Comparison of ENCODE assay signal across 13 cellular contexts in genomic region chr13:114097504-114097892, GRCh38. TPM values are rescaled to one million over a fixed set of nuclear protein-coding genes. Genes with fewer than 3 reads are reported as not detected.
DNase-seq lines count a peak whose midpoint lies in the region; ATAC-seq and TF ChIP-seq lines count a peak whose summit lies in the region.
"Had no signal": no experiment of that assay in that cellular context is flagged by ENCODE, and none has a peak within 500 bp of the region (broad histone marks: within the 10 kb centered on the region; RNA-seq: fewer than 3 reads in every experiment).

No MANE protein-coding gene starts in this region.

- peaks cover 20% of the 10 kb centered on the region for H3K4me1 ChIP-seq in SJCRH30
- peaks cover 4 to 7% of the 10 kb centered on the region in 2 donors for H3K4me1 ChIP-seq in thyroid gland

- H3K27ac ChIP-seq in SJCRH30 (peak overlapping the region; percentile 1; the same call in 1 of the 2 replicates), thyroid gland (no peak overlapping the region)

- intact Hi-C loops in thyroid gland (cut with DNase I), result no loop called here

- 88 to 95% methylated on average over 13 to 14 of the region's 15 CpGs for WGBS in thyroid gland, 2 donors

- peaks cover 48% of the 10 kb centered on the region for H3K4me1 Mint-ChIP-seq in activated CD4-positive, alpha-beta T cell treated with anti-CD3 and anti-CD28 coated beads, Interleukin-2, amount 10 ng/mL, durations not matched to agents 7 days and 5 days
- H3K4me1 Mint-ChIP-seq in immature natural killer cell, result peaks cover 83 to 86% of the 10 kb centered on the region in 2 donors
- peaks cover 72% of the 10 kb centered on the region for H3K4me1 Mint-ChIP-seq in stimulated activated effector memory CD8-positive, alpha-beta T cell treated with anti-CD3 and anti-CD28 coated beads, Interleukin-12 subunit alpha, Interleukin-12 subunit beta, amount 100 ng/mL, for 72 hours

- H3K27ac Mint-ChIP-seq in activated CD4-positive, alpha-beta T cell treated with anti-CD3 and anti-CD28 coated beads, Interleukin-2, amount 10 ng/mL, durations not matched to agents 7 days and 5 days, result peak overlapping the region; percentile 41
- H3K27ac Mint-ChIP-seq in immature natural killer cell, result peak overlapping the region; percentile 78 to 96 (median 88)
- peak overlapping the region; percentile 92 for H3K27ac Mint-ChIP-seq in stimulated activated effector memory CD8-positive, alpha-beta T cell treated with anti-CD3 and anti-CD28 coated beads, Interleukin-12 subunit alpha, Interleukin-12 subunit beta, amount 100 ng/mL, for 72 hours

- no peak for TF ChIP-seq POLR2A in thyroid gland (IDR thresholded peaks at IDR 0.05)

- no peaks in the 10 kb centered on the region for H3K27me3 ChIP-seq in SJCRH30
- no peaks in the 10 kb centered on the region for H3K27me3 ChIP-seq in thyroid gland

- CTCF ChIA-PET in activated CD4-positive, alpha-beta T cell treated with anti-CD3 and anti-CD28 coated beads, Interleukin-2, amount 10 ng/mL, durations not matched to agents 7 days and 5 days (lab: Charles Lee), result interaction anchor here (0.6 kb wide), 1 partner anchor 239 kb away, joined by 3 read pairs; no protein-coding TSS in a partner anchor

- ATAC-seq in stimulated activated effector memory CD8-positive, alpha-beta T cell treated with anti-CD3 and anti-CD28 coated beads, Interleukin-12 subunit alpha, Interleukin-12 subunit beta, amount 100 ng/mL, for 72 hours, result no peak

- H3K4me3 Mint-ChIP-seq in activated CD4-positive, alpha-beta T cell treated with anti-CD3 and anti-CD28 coated beads, Interleukin-2, amount 10 ng/mL, durations not matched to agents 7 days and 5 days, result no peak overlapping the region
- peak overlapping the region; percentile 55 to 79 (median 63) for H3K4me3 Mint-ChIP-seq in immature natural killer cell
- H3K4me3 Mint-ChIP-seq in stimulated activated effector memory CD8-positive, alpha-beta T cell treated with anti-CD3 and anti-CD28 coated beads, Interleukin-12 subunit alpha, Interleukin-12 subunit beta, amount 100 ng/mL, for 72 hours, result peak overlapping the region; percentile 18

- peaks cover 25% of the 10 kb centered on the region for H3K9me3 Mint-ChIP-seq in activated CD4-positive, alpha-beta T cell treated with anti-CD3 and anti-CD28 coated beads, Interleukin-2, amount 10 ng/mL, durations not matched to agents 7 days and 5 days
- H3K9me3 Mint-ChIP-seq in immature natural killer cell, result peaks cover 0 to 13% (median 4%) of the 10 kb centered on the region in 6 donors
- H3K9me3 Mint-ChIP-seq in stimulated activated effector memory CD8-positive, alpha-beta T cell treated with anti-CD3 and anti-CD28 coated beads, Interleukin-12 subunit alpha, Interleukin-12 subunit beta, amount 100 ng/mL, for 72 hours, result peaks cover 10% of the 10 kb centered on the region

- H3K4me3 ChIP-seq in SJCRH30, result no peak overlapping the region
- H3K4me3 ChIP-seq in thyroid gland (replicated peaks in 1 of 3), result no peak overlapping the region

- no peaks in the 10 kb centered on the region; the same call in 1 of the 2 replicates for H3K36me3 ChIP-seq in SJCRH30
- no peaks in the 10 kb centered on the region for H3K36me3 ChIP-seq in thyroid gland

- H3K36me3 Mint-ChIP-seq in activated CD4-positive, alpha-beta T cell treated with anti-CD3 and anti-CD28 coated beads, Interleukin-2, amount 10 ng/mL, durations not matched to agents 7 days and 5 days (ENCODE audit: low read depth), result peaks cover 51% of the 10 kb centered on the region
- peaks cover 9 to 24% (median 11%) of the 10 kb centered on the region in 3 donors for H3K36me3 Mint-ChIP-seq in immature natural killer cell
- peaks cover 50% of the 10 kb centered on the region for H3K36me3 Mint-ChIP-seq in stimulated activated effector memory CD8-positive, alpha-beta T cell treated with anti-CD3 and anti-CD28 coated beads, Interleukin-12 subunit alpha, Interleukin-12 subunit beta, amount 100 ng/mL, for 72 hours

- no peak for DNase-seq in activated CD4-positive, alpha-beta T cell treated with anti-CD3 and anti-CD28 coated beads, Interleukin-2, amount 10 ng/mL, durations not matched to agents 7 days and 5 days
- DNase-seq in activated CD4-positive, alpha-beta T cell treated with anti-CD3 and anti-CD28 coated beads, Interleukin-2, amount 50 U/mL, for 4 hours, result no peak
- DNase-seq in SJCRH30 (no peak), immature natural killer cell (no peak), H4 (ENCODE audit: low spot score) (no peak), thyroid gland (no peak), ecto neural progenitor cell (ENCODE audit: low spot score) (no peak)
- DNase-seq in stimulated activated effector memory CD8-positive, alpha-beta T cell treated with anti-CD3 and anti-CD28 coated beads, Interleukin-12 subunit alpha, Interleukin-12 subunit beta, amount 100 ng/mL, for 72 hours (ENCODE audit: low spot score in 2 of 2), result no peak
- DNase-seq: DMS153; GOT3; Kasumi-1; stimulated activated CD4-positive, alpha-beta T cell treated with anti-CD3 and anti-CD28 coated beads, Interleukin-12 subunit alpha, Interleukin-12 subunit beta, amount 100 ng/mL, for 4 hours; SW 1271 had no signal

- no peaks in the 10 kb centered on the region for H3K27me3 Mint-ChIP-seq in activated CD4-positive, alpha-beta T cell treated with anti-CD3 and anti-CD28 coated beads, Interleukin-2, amount 10 ng/mL, durations not matched to agents 7 days and 5 days
- H3K27me3 Mint-ChIP-seq in immature natural killer cell (ENCODE audit: low read depth in 3 of 3), result peaks cover 19 to 55% (median 34%) of the 10 kb centered on the region in 3 donors

- no peak for TF ChIP-seq CTCF in thyroid gland (IDR thresholded peaks at IDR 0.05)

- H3K9me3 ChIP-seq in SJCRH30 (replicated peaks) (no peaks in the 10 kb centered on the region), thyroid gland (no peaks in the 10 kb centered on the region)

- POLR2A ChIA-PET in activated CD4-positive, alpha-beta T cell treated with anti-CD3 and anti-CD28 coated beads, Interleukin-2, amount 10 ng/mL, durations not matched to agents 7 days and 5 days (lab: Charles Lee), result no interaction called here

RNA-seq across cellular contexts. Expression of gene RASA3, which starts 34.9 kb away (rescaled TPM):
- total RNA-seq in activated CD4-positive, alpha-beta T cell treated with anti-CD3 and anti-CD28 coated beads, Interleukin-2, amount 10 ng/mL, durations not matched to agents 7 days and 5 days, result 100 to 1,000 TPM; 114 to 115 TPM
- 18.6 and 20.5 TPM in 2 replicates for total RNA-seq in SJCRH30 (2014; rRNA removed; shearing (Covaris generic))
- polyA plus RNA-seq in immature natural killer cell, result 100 to 1,000 TPM in 1 of 3 donors, 10 to 100 TPM in 2; 37.4 to 153 (median 64.8) TPM
- total RNA-seq in H4 (2014; rRNA removed; shearing (Covaris generic)), result 6.3 and 7.1 TPM in 2 replicates
- total RNA-seq in thyroid gland, result 10 to 100 TPM; 22.3 to 32.3 (median 25.5) TPM

Comparison
In these comparisons a context has a peak if more than half of its experiments do, and no peak if none do; other contexts are left out.
1. H3K27ac Mint-ChIP-seq: peak in every context shown above with its lines; median percentile 92 in stimulated activated effector memory CD8-positive, alpha-beta T cell treated with anti-CD3 and anti-CD28 coated beads, Interleukin-12 subunit alpha, Interleukin-12 subunit beta, amount 100 ng/mL, for 72 hours; 88 in immature natural killer cell; 41 in activated CD4-positive, alpha-beta T cell treated with anti-CD3 and anti-CD28 coated beads, Interleukin-2, amount 10 ng/mL, durations not matched to agents 7 days and 5 days.